10 cellular contexts compared by ENCODE assay signal in the genomic region with DNA sequence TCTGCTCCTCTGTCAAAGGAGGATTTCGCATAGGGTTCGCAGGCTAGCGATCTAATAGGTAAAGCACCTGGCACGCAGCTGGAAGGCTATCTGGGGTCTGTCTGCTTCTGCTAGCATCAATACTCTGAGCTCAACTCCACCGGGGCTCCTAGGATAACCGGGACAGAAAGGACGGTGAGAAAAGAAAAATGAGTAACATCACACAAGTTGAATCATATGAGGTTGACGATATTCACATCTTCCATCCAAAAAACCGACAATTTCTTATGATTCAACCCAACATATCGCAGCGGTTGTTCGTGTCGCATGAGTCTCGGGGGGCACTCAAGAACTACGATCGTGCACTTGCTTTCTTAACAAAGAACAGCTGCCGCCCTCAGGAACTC. TPM values are rescaled to one million over a fixed set of nuclear protein-coding genes. Genes with fewer than 3 reads are reported as not detected.
A peak's percentile ranks its signal among the peaks of the same experiment; 100 is the strongest.
DNase-seq lines count a peak whose midpoint lies in the region; ATAC-seq and TF ChIP-seq lines count a peak whose summit lies in the region.
"Had no signal": no experiment of that assay in that cellular context is flagged by ENCODE, and none has a peak within 500 bp of the region (broad histone marks: within the 10 kb centered on the region; RNA-seq: fewer than 3 reads in every experiment).

No MANE protein-coding gene starts in this region.

- no peak for TF ChIP-seq CTCF in ascending aorta (IDR thresholded peaks at IDR 0.05)
- TF ChIP-seq CTCF in lower lobe of right lung (IDR thresholded peaks at IDR 0.05), result no peak

- peaks cover 8 to 10% of the 10 kb centered on the region in 2 donors for H3K9me3 Mint-ChIP-seq in stimulated activated naive CD8-positive, alpha-beta T cell treated with anti-CD3 and anti-CD28 coated beads, Interleukin-15, amount 100 ng/mL, for 72 hours

- peak overlapping the region; percentile 83 to 86 for H3K4me3 Mint-ChIP-seq in stimulated activated naive CD8-positive, alpha-beta T cell treated with anti-CD3 and anti-CD28 coated beads, Interleukin-15, amount 100 ng/mL, for 72 hours

- TF ChIP-seq POLR2A in erythroblast (IDR thresholded peaks at IDR 0.05; ENCODE audit: low read length), result no peak

- peak overlapping the region in 1 of 2 donors; percentile 21 for H3K27ac ChIP-seq in ascending aorta
- no peak overlapping the region for H3K27ac ChIP-seq in lower lobe of right lung

- no peaks in the 10 kb centered on the region for H3K4me1 ChIP-seq in ascending aorta
- H3K4me1 ChIP-seq in lower lobe of right lung, result peaks cover 25% of the 10 kb centered on the region

- no peaks in the 10 kb centered on the region for H3K36me3 ChIP-seq in ascending aorta
- no peaks in the 10 kb centered on the region for H3K36me3 ChIP-seq in lower lobe of right lung

- DNase-seq in NCI-H748 (lab: John Stamatoyannopoulos, UW; ENCODE audit: unreplicated experiment) (peak; percentile 9), NCI-H748 treated with DMSO at 0.1 percent for 48 hours (lab: John Stamatoyannopoulos, UW) (no peak), ascending aorta (ENCODE audit: low spot score in 2 of 2) (no peak), lower lobe of right lung (no peak), erythroblast (lab: John Stamatoyannopoulos, UW) (no peak)
- no peak for DNase-seq in stimulated activated naive CD8-positive, alpha-beta T cell treated with anti-CD3 and anti-CD28 coated beads, Interleukin-15, amount 100 ng/mL, for 72 hours
- DNase-seq: activated effector memory CD4-positive, alpha-beta T cell treated with Interleukin-2 at 50 U/mL for 16 hours; PC-3 had no signal

- H3K27me3 ChIP-seq in ascending aorta (peaks cover 4% of the 10 kb centered on the region), lower lobe of right lung (ENCODE audit: low read depth) (peaks cover 54% of the 10 kb centered on the region)

- intact Hi-C loops in ascending aorta (cut with DNase I), result loop anchor here (2.0 kb wide), 1 partner anchor 55 kb away; no protein-coding TSS in a partner anchor
- intact Hi-C loops in lower lobe of right lung (cut with DNase I), result no loop called here

- ATAC-seq in lower lobe of right lung, result no peak
- peak; percentile 3 for ATAC-seq in stimulated activated naive CD8-positive, alpha-beta T cell treated with anti-CD3 and anti-CD28 coated beads, Interleukin-15, amount 100 ng/mL, for 72 hours
- no peak for ATAC-seq in HG03342 (IDR thresholded peaks at IDR 0.05; ENCODE audit: unreplicated experiment)
- ATAC-seq in GM18498 (IDR thresholded peaks at IDR 0.05; ENCODE audit: unreplicated experiment), result no peak
- ATAC-seq: PC-3 had no signal

- H3K9me3 ChIP-seq in ascending aorta (no peaks in the 10 kb centered on the region), lower lobe of right lung (no peaks in the 10 kb centered on the region)

- H3K4me3 ChIP-seq in ascending aorta, result peak overlapping the region; percentile 62 to 69
- H3K4me3 ChIP-seq in lower lobe of right lung, result peak overlapping the region; percentile 55

- H3K27me3 Mint-ChIP-seq in stimulated activated naive CD8-positive, alpha-beta T cell treated with anti-CD3 and anti-CD28 coated beads, Interleukin-15, amount 100 ng/mL, for 72 hours, result peaks cover 94% of the 10 kb centered on the region

- no peak overlapping the region for H3K27ac Mint-ChIP-seq in stimulated activated naive CD8-positive, alpha-beta T cell treated with anti-CD3 and anti-CD28 coated beads, Interleukin-15, amount 100 ng/mL, for 72 hours

- peaks cover 31% of the 10 kb centered on the region for H3K4me1 Mint-ChIP-seq in stimulated activated naive CD8-positive, alpha-beta T cell treated with anti-CD3 and anti-CD28 coated beads, Interleukin-15, amount 100 ng/mL, for 72 hours

RNA-seq across cellular contexts. Expression of a gene that starts 1.8 kb away (rescaled TPM):
- total RNA-seq in ascending aorta (7.2 TPM), lower lobe of right lung (10.1 TPM)
- total RNA-seq: PC-3 had no signal
